Comparison of ENCODE assay signal across 10 cellular contexts in genomic region chr1:20358761-20359263, GRCh38.
A peak's percentile ranks its signal among the peaks of the same experiment; 100 is the strongest.
DNase-seq lines count a peak whose midpoint lies in the region; ATAC-seq and TF ChIP-seq lines count a peak whose summit lies in the region.
"Had no signal": no experiment of that assay in that cellular context is flagged by ENCODE, and none has a peak within 500 bp of the region (broad histone marks: within the 10 kb centered on the region; RNA-seq: fewer than 3 reads in every experiment).

No MANE protein-coding gene starts in this region.

- TF ChIP-seq CTCF in parathyroid adenoma (IDR thresholded peaks at IDR 0.05) = no peak

- H3K4me1 ChIP-seq in parathyroid adenoma = peaks cover 38% of the 10 kb centered on the region

- ATAC-seq in HG03095 (IDR thresholded peaks at IDR 0.05; ENCODE audit: unreplicated experiment) (no peak), GM21528 (IDR thresholded peaks at IDR 0.05; ENCODE audit: low FRiP score, unreplicated experiment) (no peak), HG02938 (IDR thresholded peaks at IDR 0.05; ENCODE audit: unreplicated experiment) (no peak)

- peak; percentile 63 for DNase-seq in EH (ENCODE audit: low read depth)
- peak; percentile 57 for DNase-seq in NCI-H2227 (lab: John Stamatoyannopoulos, UW; ENCODE audit: unreplicated experiment)
- peak; percentile 58 for DNase-seq in epidermal melanocyte (ENCODE audit: insufficient read length, low spot score)
- no peak for DNase-seq in stimulated activated naive CD4-positive, alpha-beta T cell (lab: John Stamatoyannopoulos, UW)
- DNase-seq: T-helper 9 cell, uterus had no signal

- H3K4me2 ChIP-seq in parathyroid adenoma (ENCODE audit: low read length) = peak overlapping the region; percentile 45

- no peaks in the 10 kb centered on the region for H3K27me3 ChIP-seq in parathyroid adenoma (ENCODE audit: control insufficient read depth, insufficient read depth, low read length)
- H3K27me3 ChIP-seq: uterus had no signal

- H3K9me3 ChIP-seq in parathyroid adenoma (ENCODE audit: control insufficient read depth, low read length) = no peaks in the 10 kb centered on the region
- H3K9me3 ChIP-seq: uterus had no signal

- peak overlapping the region; percentile 19 for H2AFZ ChIP-seq in parathyroid adenoma

- peak overlapping the region; percentile 6 for H3K4me3 ChIP-seq in parathyroid adenoma (ENCODE audit: low read depth, low read length)
- H3K4me3 ChIP-seq: uterus had no signal

- no peak overlapping the region for H3K9ac ChIP-seq in parathyroid adenoma

- H3K36me3 ChIP-seq in parathyroid adenoma (ENCODE audit: control insufficient read depth, insufficient read depth, low read length) = no peaks in the 10 kb centered on the region
- H3K36me3 ChIP-seq: uterus had no signal

- no peaks in the 10 kb centered on the region for H3K79me2 ChIP-seq in parathyroid adenoma

- H3K27ac ChIP-seq in parathyroid adenoma = peak overlapping the region; percentile 93
- H3K27ac ChIP-seq: uterus had no signal

Comparison
In these comparisons a context has a peak if more than half of its experiments do, and no peak if none do; other contexts are left out.
1. DNase-seq: peak in EH (single experiment), NCI-H2227 (single experiment) and epidermal melanocyte (single experiment); none in stimulated activated naive CD4-positive, alpha-beta T cell (0 of 6).